18 cellular contexts compared by ENCODE assay signal in the genomic region with DNA sequence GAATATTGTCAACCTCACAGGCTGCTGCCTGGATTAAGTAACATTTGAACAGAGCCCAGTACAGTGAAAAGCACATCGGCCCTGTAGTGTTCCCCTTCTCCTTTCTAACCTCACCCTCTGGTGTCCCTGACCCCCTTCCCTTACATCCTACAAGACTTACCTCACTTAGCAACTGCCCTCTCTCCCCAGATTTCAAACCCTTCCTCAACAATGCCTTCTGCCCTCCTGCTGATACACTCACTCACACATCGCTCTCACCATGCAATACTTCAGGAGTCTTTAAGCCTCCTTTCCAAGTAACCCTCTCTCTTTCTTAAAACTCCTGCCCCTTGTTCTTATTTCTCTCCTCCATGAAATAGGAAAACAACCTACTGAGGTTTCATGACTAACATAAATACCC. TPM values are rescaled to one million over a fixed set of nuclear protein-coding genes. Genes with fewer than 3 reads are reported as not detected.
A peak's percentile ranks its signal among the peaks of the same experiment; 100 is the strongest.
DNase-seq lines count a peak whose midpoint lies in the region; ATAC-seq and TF ChIP-seq lines count a peak whose summit lies in the region.
"Had no signal": no experiment of that assay in that cellular context is flagged by ENCODE, and none has a peak within 500 bp of the region (broad histone marks: within the 10 kb centered on the region; RNA-seq: fewer than 3 reads in every experiment).

No MANE protein-coding gene starts in this region.

- H3K27me3 Mint-ChIP-seq in CD4-positive, alpha-beta memory T cell: no peaks in the 10 kb centered on the region
- no peaks in the 10 kb centered on the region for H3K27me3 Mint-ChIP-seq in naive thymus-derived CD4-positive, alpha-beta T cell
- H3K27me3 Mint-ChIP-seq: activated naive CD8-positive, alpha-beta T cell treated with anti-CD3 and anti-CD28 coated beads, Interleukin-2, amount 10 ng/mL, durations not matched to agents 7 days and 5 days had no signal

- POLR2A ChIA-PET in CD4-positive, alpha-beta memory T cell (lab: Charles Lee; ENCODE audit: partially characterized antibody): interaction anchor here (0.8 kb wide), 1 partner anchor 18 kb away, joined by 4 read pairs; a partner anchor contains a TSS
- POLR2A ChIA-PET in naive thymus-derived CD4-positive, alpha-beta T cell (lab: Charles Lee): no interaction called here

- peaks cover 18% of the 10 kb centered on the region for H3K36me3 ChIP-seq in CD4-positive, alpha-beta memory T cell (ENCODE audit: insufficient read depth, low read length)
- H3K36me3 ChIP-seq in HUES64 (ENCODE audit: insufficient read depth, low read length): peaks cover 18% of the 10 kb centered on the region
- H3K36me3 ChIP-seq in naive thymus-derived CD4-positive, alpha-beta T cell (ENCODE audit: control insufficient read depth in 2 of 3, insufficient read depth in 3 of 3, low read length in 3 of 3): peaks cover 6 to 48% (median 10%) of the 10 kb centered on the region in 3 experiments

- no peak overlapping the region for H3K4me3 ChIP-seq in CD4-positive, alpha-beta memory T cell (ENCODE audit: low read length in 2 of 2)
- H3K4me3 ChIP-seq in HUES64 (ENCODE audit: low read length): no peak overlapping the region
- no peak overlapping the region for H3K4me3 ChIP-seq in choroid plexus epithelial cell (ENCODE audit: low read depth, low read length)
- no peak overlapping the region for H3K4me3 ChIP-seq in naive thymus-derived CD4-positive, alpha-beta T cell (ENCODE audit: low read length)
- H3K4me3 ChIP-seq: gastrocnemius medialis, left ventricle myocardium inferior, prostate gland, SJSA1 had no signal

- TF ChIP-seq CTCF in choroid plexus epithelial cell (conservative IDR thresholded peaks at IDR 0.05; ENCODE audit: low read depth, low read length): no peak

- no peak overlapping the region for H3K27ac ChIP-seq in CD4-positive, alpha-beta memory T cell (ENCODE audit: low read depth, low read length)
- peak overlapping the region; percentile 57; the same call in 1 of the 2 replicates for H3K27ac ChIP-seq in HUES64 (ENCODE audit: low read depth, low read length)
- H3K27ac ChIP-seq in naive thymus-derived CD4-positive, alpha-beta T cell (ENCODE audit: low read depth, low read length): no peak overlapping the region
- H3K27ac ChIP-seq: brain microvascular endothelial cell, gastrocnemius medialis, left ventricle myocardium inferior, prostate gland, SJSA1 had no signal

- H3K9ac ChIP-seq in HUES64 (ENCODE audit: low read depth, low read length): peak overlapping the region; percentile 16

- peaks cover 17 to 34% (median 24%) of the 10 kb centered on the region in 4 donors for H3K4me1 Mint-ChIP-seq in CD4-positive, alpha-beta memory T cell
- H3K4me1 Mint-ChIP-seq in naive thymus-derived CD4-positive, alpha-beta T cell: peaks cover 12 to 37% (median 28%) of the 10 kb centered on the region in 7 donors
- H3K4me1 Mint-ChIP-seq: activated naive CD8-positive, alpha-beta T cell treated with anti-CD3 and anti-CD28 coated beads, Interleukin-2, amount 10 ng/mL, durations not matched to agents 7 days and 5 days had no signal

- H3K27me3 ChIP-seq in CD4-positive, alpha-beta memory T cell (ENCODE audit: insufficient read depth, low read length): no peaks in the 10 kb centered on the region
- H3K27me3 ChIP-seq in HUES64 (ENCODE audit: insufficient read depth, low read length): no peaks in the 10 kb centered on the region
- no peaks in the 10 kb centered on the region for H3K27me3 ChIP-seq in naive thymus-derived CD4-positive, alpha-beta T cell (ENCODE audit: control insufficient read depth in 2 of 2, insufficient read depth in 2 of 2, low read length in 2 of 2)
- H3K27me3 ChIP-seq: brain microvascular endothelial cell, gastrocnemius medialis, SJSA1 had no signal

- H3K4me3 Mint-ChIP-seq in CD4-positive, alpha-beta memory T cell: no peak overlapping the region
- no peak overlapping the region for H3K4me3 Mint-ChIP-seq in naive thymus-derived CD4-positive, alpha-beta T cell
- H3K4me3 Mint-ChIP-seq: activated naive CD8-positive, alpha-beta T cell treated with anti-CD3 and anti-CD28 coated beads, Interleukin-2, amount 10 ng/mL, durations not matched to agents 7 days and 5 days had no signal

- 39% methylated on average over 2 of the region's 2 CpGs for WGBS in HUES64

- H3K9me3 ChIP-seq in CD4-positive, alpha-beta memory T cell (ENCODE audit: control insufficient read depth in 1 of 2, low read length in 2 of 2): no peaks in the 10 kb centered on the region
- H3K9me3 ChIP-seq in HUES64 (ENCODE audit: insufficient read depth, low read depth, low read length): no peaks in the 10 kb centered on the region
- H3K9me3 ChIP-seq in naive thymus-derived CD4-positive, alpha-beta T cell (ENCODE audit: control insufficient read depth in 2 of 3, low read length in 3 of 3): no peaks in the 10 kb centered on the region
- H3K9me3 ChIP-seq: gastrocnemius medialis, left ventricle myocardium inferior, prostate gland, SJSA1 had no signal

- H3K36me3 Mint-ChIP-seq in CD4-positive, alpha-beta memory T cell: peaks cover 26 to 44% of the 10 kb centered on the region in 2 donors
- H3K36me3 Mint-ChIP-seq in naive thymus-derived CD4-positive, alpha-beta T cell: peaks cover 0 to 44% (median 14%) of the 10 kb centered on the region in 5 donors

- ATAC-seq in naive thymus-derived CD4-positive, alpha-beta T cell: no peak
- no peak for ATAC-seq in GM21786 (IDR thresholded peaks at IDR 0.05; ENCODE audit: unreplicated experiment)
- ATAC-seq: gastrocnemius medialis had no signal

- DNase-seq in CD4-positive, alpha-beta memory T cell: no peak
- DNase-seq in choroid plexus epithelial cell (ENCODE audit: low read depth): peak; percentile 13
- no peak for DNase-seq in naive thymus-derived CD4-positive, alpha-beta T cell
- DNase-seq in putamen (ENCODE audit: low spot score): no peak
- DNase-seq in D341Med (ENCODE audit: low spot score): no peak
- DNase-seq in ecto neural progenitor cell (ENCODE audit: low spot score): no peak
- DNase-seq: activated CD4-positive, alpha-beta T cell treated with anti-CD3 and anti-CD28 coated beads for 4 hours; activated naive CD8-positive, alpha-beta T cell treated with anti-CD3 and anti-CD28 coated beads, Interleukin-2, amount 10 ng/mL, durations not matched to agents 7 days and 5 days; brain microvascular endothelial cell; gastrocnemius medialis; left ventricle myocardium inferior; NCI-H1417; NCI-H69; stimulated activated CD4-positive, alpha-beta T cell treated with anti-CD3 and anti-CD28 coated beads, Interleukin-4, amount 100 ng/mL, for 4 hours had no signal

- peak overlapping the region in 6 of 7 donors; percentile 10 to 82 (median 38) for H3K27ac Mint-ChIP-seq in CD4-positive, alpha-beta memory T cell
- peak overlapping the region in 8 of 9 donors; percentile 34 to 89 (median 57) for H3K27ac Mint-ChIP-seq in naive thymus-derived CD4-positive, alpha-beta T cell
- H3K27ac Mint-ChIP-seq: activated naive CD8-positive, alpha-beta T cell treated with anti-CD3 and anti-CD28 coated beads, Interleukin-2, amount 10 ng/mL, durations not matched to agents 7 days and 5 days had no signal

- intact Hi-C loops in CD4-positive, alpha-beta memory T cell (cut with micrococcal nuclease): no loop called here
- intact Hi-C loops in naive thymus-derived CD4-positive, alpha-beta T cell (cut with micrococcal nuclease): no loop called here

- H3K4me1 ChIP-seq in CD4-positive, alpha-beta memory T cell (ENCODE audit: insufficient read depth, low read length): peaks cover 5% of the 10 kb centered on the region
- peaks cover 11% of the 10 kb centered on the region; the same call in 1 of the 2 replicates for H3K4me1 ChIP-seq in HUES64 (ENCODE audit: insufficient read depth, low read length)
- H3K4me1 ChIP-seq in naive thymus-derived CD4-positive, alpha-beta T cell (ENCODE audit: control insufficient read depth in 2 of 2, insufficient read depth in 2 of 2, low read length in 2 of 2): no peaks in the 10 kb centered on the region
- H3K4me1 ChIP-seq: gastrocnemius medialis, prostate gland, SJSA1 had no signal

- CTCF ChIA-PET in CD4-positive, alpha-beta memory T cell (lab: Charles Lee; ENCODE audit: partially characterized antibody): no interaction called here
- CTCF ChIA-PET in naive thymus-derived CD4-positive, alpha-beta T cell (lab: Charles Lee): no interaction called here

- H3K9me3 Mint-ChIP-seq in CD4-positive, alpha-beta memory T cell: peaks cover 0 to 2% (median 0%) of the 10 kb centered on the region in 8 donors
- no peaks in the 10 kb centered on the region for H3K9me3 Mint-ChIP-seq in naive thymus-derived CD4-positive, alpha-beta T cell
- H3K9me3 Mint-ChIP-seq: activated naive CD8-positive, alpha-beta T cell treated with anti-CD3 and anti-CD28 coated beads, Interleukin-2, amount 10 ng/mL, durations not matched to agents 7 days and 5 days had no signal

RNA-seq across cellular contexts. Expression of a gene that starts 17.8 kb away (rescaled TPM):
- total RNA-seq in CD4-positive, alpha-beta memory T cell: 100 to 1,000 TPM; 109 to 116 TPM
- 1 to 10 TPM; 1.1 to 9.2 TPM for polyA plus RNA-seq in CD4-positive, alpha-beta memory T cell
- polyA plus RNA-seq in HUES64 (2013, experiment 1 of 2): 7.6 TPM
- 6.9 TPM for polyA plus RNA-seq in HUES64 (2013, experiment 2 of 2)
- total RNA-seq in naive thymus-derived CD4-positive, alpha-beta T cell: 100 to 1,000 TPM in 1 of 5 experiments, 10 to 100 TPM in 4; 62.1 to 101 (median 97.4) TPM
- 10 to 100 TPM in 1 of 2 donors, 1 to 10 TPM in 1; 8.0 to 10.1 TPM for polyA plus RNA-seq in naive thymus-derived CD4-positive, alpha-beta T cell

RNA-seq across cellular contexts. Expression of a gene that starts 18.0 kb away (rescaled TPM):
- total RNA-seq in CD4-positive, alpha-beta memory T cell: 10 to 100 TPM in 1 of 2 experiments, 1 to 10 TPM in 1; 9.0 to 10.5 TPM
- polyA plus RNA-seq in CD4-positive, alpha-beta memory T cell: 10 to 100 TPM; 13.1 to 19.9 TPM
- 9.3 TPM for polyA plus RNA-seq in HUES64 (2013, experiment 1 of 2)
- polyA plus RNA-seq in HUES64 (2013, experiment 2 of 2): 8.5 TPM
- total RNA-seq in naive thymus-derived CD4-positive, alpha-beta T cell: 10 to 100 TPM in 2 of 5 experiments, 1 to 10 TPM in 3; 6.5 to 11.4 (median 8.3) TPM
- 10 to 100 TPM; 17.5 to 17.7 TPM for polyA plus RNA-seq in naive thymus-derived CD4-positive, alpha-beta T cell
